Comparison of ENCODE assay signal across 17 cellular contexts in genomic region chr2:196125596-196125995, GRCh38.
"Had no signal": no experiment of that assay in that cellular context is flagged by ENCODE, and none has a peak within 500 bp of the region (broad histone marks: within the 10 kb centered on the region; RNA-seq: fewer than 3 reads in every experiment).

No MANE protein-coding gene starts in this region.

- H3K27me3 Mint-ChIP-seq: dendritic cell treated with granulocyte-macrophage colony-stimulating factor and Interleukin-4, amounts not matched to agents 40 ng/mL and 50 ng/mL, for 4 days; effector memory CD8-positive, alpha-beta T cell; stimulated activated naive B cell treated with anti-CD40 and anti-IgM and Interleukin-4, amounts not matched to agents 10 μg/mL and 1 μg/mL and 100 μg/mL, for 72 hours had no signal

- H3K4me1 ChIP-seq: gastroesophageal sphincter, lower lobe of right lung, parathyroid adenoma, thyroid gland, uterus had no signal

- H3K36me3 ChIP-seq: gastroesophageal sphincter, heart right ventricle, lower lobe of right lung, thyroid gland, uterus had no signal

- H3K4me3 ChIP-seq: gastroesophageal sphincter, heart right ventricle, lower lobe of right lung, thyroid gland, uterus had no signal

- H3K27me3 ChIP-seq: gastroesophageal sphincter, heart right ventricle, thyroid gland, uterus had no signal

- H3K79me2 ChIP-seq: parathyroid adenoma had no signal

- H2AFZ ChIP-seq: parathyroid adenoma had no signal

- H3K9me3 ChIP-seq: thyroid gland had no signal

- DNase-seq: activated CD4-positive, alpha-beta T cell treated with anti-CD3 and anti-CD28 coated beads, Interleukin-2, amount 50 U/mL, for 48 hours; activated CD4-positive, CD25-positive, alpha-beta regulatory T cell treated with anti-CD3 and anti-CD28 coated beads, Interleukin-2, amount 50 U/mL, for 72 hours; activated naive CD4-positive, alpha-beta T cell treated with anti-CD3 and anti-CD28 coated beads, Interleukin-2, amount 10 ng/mL, durations not matched to agents 7 days and 5 days; central memory CD4-positive, alpha-beta T cell; effector memory CD8-positive, alpha-beta T cell; left colon; lower lobe of right lung; midbrain; stimulated activated naive B cell treated with anti-CD40 and anti-IgM and Interleukin-4, amounts not matched to agents 10 μg/mL and 1 μg/mL and 100 μg/mL, for 72 hours; T-helper 9 cell; thyroid gland; uterus had no signal

- H3K27ac Mint-ChIP-seq: activated naive CD4-positive, alpha-beta T cell treated with anti-CD3 and anti-CD28 coated beads, Interleukin-2, amount 10 ng/mL, durations not matched to agents 7 days and 5 days; dendritic cell treated with granulocyte-macrophage colony-stimulating factor and Interleukin-4, amounts not matched to agents 40 ng/mL and 50 ng/mL, for 4 days; effector memory CD8-positive, alpha-beta T cell; stimulated activated naive B cell treated with anti-CD40 and anti-IgM and Interleukin-4, amounts not matched to agents 10 μg/mL and 1 μg/mL and 100 μg/mL, for 72 hours had no signal

- H3K9me3 Mint-ChIP-seq: effector memory CD8-positive, alpha-beta T cell had no signal

- ATAC-seq: effector memory CD8-positive, alpha-beta T cell; gastroesophageal sphincter; left colon; lower lobe of right lung; stimulated activated naive B cell treated with anti-CD40 and anti-IgM and Interleukin-4, amounts not matched to agents 10 μg/mL and 1 μg/mL and 100 μg/mL, for 72 hours had no signal

- H3K4me3 Mint-ChIP-seq: activated naive CD4-positive, alpha-beta T cell treated with anti-CD3 and anti-CD28 coated beads, Interleukin-2, amount 10 ng/mL, durations not matched to agents 7 days and 5 days; dendritic cell treated with granulocyte-macrophage colony-stimulating factor and Interleukin-4, amounts not matched to agents 40 ng/mL and 50 ng/mL, for 4 days; effector memory CD8-positive, alpha-beta T cell; neural crest cell; stimulated activated naive B cell treated with anti-CD40 and anti-IgM and Interleukin-4, amounts not matched to agents 10 μg/mL and 1 μg/mL and 100 μg/mL, for 72 hours had no signal

- H3K4me1 Mint-ChIP-seq: activated naive CD4-positive, alpha-beta T cell treated with anti-CD3 and anti-CD28 coated beads, Interleukin-2, amount 10 ng/mL, durations not matched to agents 7 days and 5 days had no signal

- H3K9ac ChIP-seq: parathyroid adenoma had no signal

- H3K27ac ChIP-seq: gastroesophageal sphincter, heart right ventricle, lower lobe of right lung, parathyroid adenoma, thyroid gland, uterus had no signal
